Comparison of ENCODE assay signal across 2 cellular contexts in the genomic region with DNA sequence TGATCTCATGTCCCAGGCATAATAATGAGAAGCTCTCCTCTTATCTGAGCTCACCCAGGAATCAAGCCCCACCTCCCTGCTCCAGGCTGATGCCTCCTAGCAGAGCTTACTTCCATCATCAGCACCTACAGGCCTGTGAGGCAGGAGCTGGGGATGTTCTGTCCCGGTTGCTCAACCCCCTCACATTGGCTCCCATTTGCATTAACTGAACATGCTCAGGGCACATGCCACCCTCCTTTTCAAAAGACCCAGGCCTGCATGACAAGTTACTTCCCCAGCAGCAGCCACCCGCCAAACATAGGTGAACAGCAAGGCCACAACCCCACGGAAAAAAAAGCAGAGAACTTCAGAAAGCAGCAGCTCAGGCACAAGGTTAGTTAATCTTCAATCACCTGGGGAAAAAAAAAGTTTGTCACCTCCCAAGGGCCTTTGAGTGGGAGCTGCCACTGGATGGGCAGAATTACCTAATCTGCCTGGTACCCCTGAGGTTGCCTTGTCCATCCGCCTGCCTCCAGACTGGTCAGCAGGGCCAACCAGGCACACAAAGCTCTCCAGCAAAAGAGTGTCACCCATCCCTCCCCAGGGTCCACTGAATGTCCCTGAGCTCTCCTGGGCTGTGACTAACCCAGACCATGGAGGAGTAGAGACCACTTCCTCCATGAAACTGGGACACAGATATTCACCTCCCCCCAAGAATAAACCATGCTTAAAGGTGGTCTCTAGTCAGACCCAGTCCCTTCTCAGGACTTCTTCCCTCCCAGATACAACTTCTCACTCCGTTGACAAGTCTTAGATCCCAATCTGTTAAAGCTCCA.
TF ChIP-seq lines count a peak whose summit lies in the region.

No MANE protein-coding gene starts in this region.

TF ChIP-seq in HEK293, 187 proteins besides CTCF, POLR2A, EP300 and RAD21:
- TF ChIP-seq, protein P1, sequence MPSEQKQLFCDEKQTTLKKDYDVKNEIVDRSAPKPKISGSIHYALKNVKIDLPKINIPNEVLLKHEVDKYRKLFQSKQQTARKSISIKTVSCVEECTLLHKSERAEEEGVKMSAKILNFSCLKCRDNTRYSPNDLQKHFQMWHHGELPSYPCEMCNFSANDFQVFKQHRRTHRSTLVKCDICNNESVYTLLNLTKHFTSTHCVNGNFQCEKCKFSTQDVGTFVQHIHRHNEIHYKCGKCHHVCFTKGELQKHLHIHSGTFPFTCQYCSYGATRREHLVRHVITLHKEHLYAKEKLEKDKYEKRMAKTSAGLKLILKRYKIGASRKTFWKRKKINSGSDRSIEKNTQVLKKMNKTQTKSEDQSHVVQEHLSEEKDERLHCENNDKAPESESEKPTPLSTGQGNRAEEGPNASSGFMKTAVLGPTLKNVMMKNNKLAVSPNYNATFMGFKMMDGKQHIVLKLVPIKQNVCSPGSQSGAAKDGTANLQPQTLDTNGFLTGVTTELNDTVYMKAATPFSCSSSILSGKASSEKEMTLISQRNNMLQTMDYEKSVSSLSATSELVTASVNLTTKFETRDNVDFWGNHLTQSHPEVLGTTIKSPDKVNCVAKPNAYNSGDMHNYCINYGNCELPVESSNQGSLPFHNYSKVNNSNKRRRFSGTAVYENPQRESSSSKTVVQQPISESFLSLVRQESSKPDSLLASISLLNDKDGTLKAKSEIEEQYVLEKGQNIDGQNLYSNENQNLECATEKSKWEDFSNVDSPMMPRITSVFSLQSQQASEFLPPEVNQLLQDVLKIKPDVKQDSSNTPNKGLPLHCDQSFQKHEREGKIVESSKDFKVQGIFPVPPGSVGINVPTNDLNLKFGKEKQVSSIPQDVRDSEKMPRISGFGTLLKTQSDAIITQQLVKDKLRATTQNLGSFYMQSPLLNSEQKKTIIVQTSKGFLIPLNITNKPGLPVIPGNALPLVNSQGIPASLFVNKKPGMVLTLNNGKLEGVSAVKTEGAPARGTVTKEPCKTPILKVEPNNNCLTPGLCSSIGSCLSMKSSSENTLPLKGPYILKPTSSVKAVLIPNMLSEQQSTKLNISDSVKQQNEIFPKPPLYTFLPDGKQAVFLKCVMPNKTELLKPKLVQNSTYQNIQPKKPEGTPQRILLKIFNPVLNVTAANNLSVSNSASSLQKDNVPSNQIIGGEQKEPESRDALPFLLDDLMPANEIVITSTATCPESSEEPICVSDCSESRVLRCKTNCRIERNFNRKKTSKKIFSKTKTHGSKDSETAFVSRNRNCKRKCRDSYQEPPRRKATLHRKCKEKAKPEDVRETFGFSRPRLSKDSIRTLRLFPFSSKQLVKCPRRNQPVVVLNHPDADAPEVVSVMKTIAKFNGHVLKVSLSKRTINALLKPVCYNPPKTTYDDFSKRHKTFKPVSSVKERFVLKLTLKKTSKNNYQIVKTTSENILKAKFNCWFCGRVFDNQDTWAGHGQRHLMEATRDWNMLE (tag by site-specific recombination; conservative IDR thresholded peaks at IDR 0.05; ENCODE audit: low read depth): no peak
- TF ChIP-seq ZNF623 (tag by site-specific recombination; IDR thresholded peaks at IDR 0.05) (no peak), ZNF23 (tag by site-specific recombination; IDR thresholded peaks at IDR 0.05; ENCODE audit: borderline replicate concordance) (no peak), ZNF664 (tag by site-specific recombination; IDR thresholded peaks at IDR 0.05) (no peak), ZNF24 (tag by site-specific recombination; IDR thresholded peaks at IDR 0.05) (no peak), ZBTB17 (tag by site-specific recombination; IDR thresholded peaks at IDR 0.05) (peak; percentile 64)
- TF ChIP-seq, protein P2, sequence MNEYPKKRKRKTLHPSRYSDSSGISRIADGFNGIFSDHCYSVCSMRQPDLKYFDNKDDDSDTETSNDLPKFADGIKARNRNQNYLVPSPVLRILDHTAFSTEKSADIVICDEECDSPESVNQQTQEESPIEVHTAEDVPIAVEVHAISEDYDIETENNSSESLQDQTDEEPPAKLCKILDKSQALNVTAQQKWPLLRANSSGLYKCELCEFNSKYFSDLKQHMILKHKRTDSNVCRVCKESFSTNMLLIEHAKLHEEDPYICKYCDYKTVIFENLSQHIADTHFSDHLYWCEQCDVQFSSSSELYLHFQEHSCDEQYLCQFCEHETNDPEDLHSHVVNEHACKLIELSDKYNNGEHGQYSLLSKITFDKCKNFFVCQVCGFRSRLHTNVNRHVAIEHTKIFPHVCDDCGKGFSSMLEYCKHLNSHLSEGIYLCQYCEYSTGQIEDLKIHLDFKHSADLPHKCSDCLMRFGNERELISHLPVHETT (tag by site-specific recombination; IDR thresholded peaks at IDR 0.05): no peak
- TF ChIP-seq, protein P3, sequence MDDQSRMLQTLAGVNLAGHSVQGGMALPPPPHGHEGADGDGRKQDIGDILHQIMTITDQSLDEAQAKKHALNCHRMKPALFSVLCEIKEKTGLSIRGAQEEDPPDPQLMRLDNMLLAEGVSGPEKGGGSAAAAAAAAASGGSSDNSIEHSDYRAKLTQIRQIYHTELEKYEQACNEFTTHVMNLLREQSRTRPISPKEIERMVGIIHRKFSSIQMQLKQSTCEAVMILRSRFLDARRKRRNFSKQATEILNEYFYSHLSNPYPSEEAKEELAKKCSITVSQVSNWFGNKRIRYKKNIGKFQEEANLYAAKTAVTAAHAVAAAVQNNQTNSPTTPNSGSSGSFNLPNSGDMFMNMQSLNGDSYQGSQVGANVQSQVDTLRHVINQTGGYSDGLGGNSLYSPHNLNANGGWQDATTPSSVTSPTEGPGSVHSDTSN (CRISPR knock-in tag; IDR thresholded peaks at IDR 0.05): no peak
TF ChIP-seq in HEK293: peak in this region for 1.

TF ChIP-seq in GM12878, 131 proteins besides CTCF, POLR2A, EP300 and RAD21 (continued from another document):
- TF ChIP-seq, protein P4, sequence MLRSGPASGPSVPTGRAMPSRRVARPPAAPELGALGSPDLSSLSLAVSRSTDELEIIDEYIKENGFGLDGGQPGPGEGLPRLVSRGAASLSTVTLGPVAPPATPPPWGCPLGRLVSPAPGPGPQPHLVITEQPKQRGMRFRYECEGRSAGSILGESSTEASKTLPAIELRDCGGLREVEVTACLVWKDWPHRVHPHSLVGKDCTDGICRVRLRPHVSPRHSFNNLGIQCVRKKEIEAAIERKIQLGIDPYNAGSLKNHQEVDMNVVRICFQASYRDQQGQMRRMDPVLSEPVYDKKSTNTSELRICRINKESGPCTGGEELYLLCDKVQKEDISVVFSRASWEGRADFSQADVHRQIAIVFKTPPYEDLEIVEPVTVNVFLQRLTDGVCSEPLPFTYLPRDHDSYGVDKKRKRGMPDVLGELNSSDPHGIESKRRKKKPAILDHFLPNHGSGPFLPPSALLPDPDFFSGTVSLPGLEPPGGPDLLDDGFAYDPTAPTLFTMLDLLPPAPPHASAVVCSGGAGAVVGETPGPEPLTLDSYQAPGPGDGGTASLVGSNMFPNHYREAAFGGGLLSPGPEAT (IDR thresholded peaks at IDR 0.05; ENCODE audit: low read depth): peak; percentile 32; the same call in 1 of the 2 replicates
- TF ChIP-seq, protein P5, sequence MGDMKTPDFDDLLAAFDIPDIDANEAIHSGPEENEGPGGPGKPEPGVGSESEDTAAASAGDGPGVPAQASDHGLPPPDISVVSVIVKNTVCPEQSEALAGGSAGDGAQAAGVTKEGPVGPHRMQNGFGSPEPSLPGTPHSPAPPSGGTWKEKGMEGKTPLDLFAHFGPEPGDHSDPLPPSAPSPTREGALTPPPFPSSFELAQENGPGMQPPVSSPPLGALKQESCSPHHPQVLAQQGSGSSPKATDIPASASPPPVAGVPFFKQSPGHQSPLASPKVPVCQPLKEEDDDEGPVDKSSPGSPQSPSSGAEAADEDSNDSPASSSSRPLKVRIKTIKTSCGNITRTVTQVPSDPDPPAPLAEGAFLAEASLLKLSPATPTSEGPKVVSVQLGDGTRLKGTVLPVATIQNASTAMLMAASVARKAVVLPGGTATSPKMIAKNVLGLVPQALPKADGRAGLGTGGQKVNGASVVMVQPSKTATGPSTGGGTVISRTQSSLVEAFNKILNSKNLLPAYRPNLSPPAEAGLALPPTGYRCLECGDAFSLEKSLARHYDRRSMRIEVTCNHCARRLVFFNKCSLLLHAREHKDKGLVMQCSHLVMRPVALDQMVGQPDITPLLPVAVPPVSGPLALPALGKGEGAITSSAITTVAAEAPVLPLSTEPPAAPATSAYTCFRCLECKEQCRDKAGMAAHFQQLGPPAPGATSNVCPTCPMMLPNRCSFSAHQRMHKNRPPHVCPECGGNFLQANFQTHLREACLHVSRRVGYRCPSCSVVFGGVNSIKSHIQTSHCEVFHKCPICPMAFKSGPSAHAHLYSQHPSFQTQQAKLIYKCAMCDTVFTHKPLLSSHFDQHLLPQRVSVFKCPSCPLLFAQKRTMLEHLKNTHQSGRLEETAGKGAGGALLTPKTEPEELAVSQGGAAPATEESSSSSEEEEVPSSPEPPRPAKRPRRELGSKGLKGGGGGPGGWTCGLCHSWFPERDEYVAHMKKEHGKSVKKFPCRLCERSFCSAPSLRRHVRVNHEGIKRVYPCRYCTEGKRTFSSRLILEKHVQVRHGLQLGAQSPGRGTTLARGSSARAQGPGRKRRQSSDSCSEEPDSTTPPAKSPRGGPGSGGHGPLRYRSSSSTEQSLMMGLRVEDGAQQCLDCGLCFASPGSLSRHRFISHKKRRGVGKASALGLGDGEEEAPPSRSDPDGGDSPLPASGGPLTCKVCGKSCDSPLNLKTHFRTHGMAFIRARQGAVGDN (IDR thresholded peaks at IDR 0.05): peak; percentile 92
- TF ChIP-seq, protein P6, sequence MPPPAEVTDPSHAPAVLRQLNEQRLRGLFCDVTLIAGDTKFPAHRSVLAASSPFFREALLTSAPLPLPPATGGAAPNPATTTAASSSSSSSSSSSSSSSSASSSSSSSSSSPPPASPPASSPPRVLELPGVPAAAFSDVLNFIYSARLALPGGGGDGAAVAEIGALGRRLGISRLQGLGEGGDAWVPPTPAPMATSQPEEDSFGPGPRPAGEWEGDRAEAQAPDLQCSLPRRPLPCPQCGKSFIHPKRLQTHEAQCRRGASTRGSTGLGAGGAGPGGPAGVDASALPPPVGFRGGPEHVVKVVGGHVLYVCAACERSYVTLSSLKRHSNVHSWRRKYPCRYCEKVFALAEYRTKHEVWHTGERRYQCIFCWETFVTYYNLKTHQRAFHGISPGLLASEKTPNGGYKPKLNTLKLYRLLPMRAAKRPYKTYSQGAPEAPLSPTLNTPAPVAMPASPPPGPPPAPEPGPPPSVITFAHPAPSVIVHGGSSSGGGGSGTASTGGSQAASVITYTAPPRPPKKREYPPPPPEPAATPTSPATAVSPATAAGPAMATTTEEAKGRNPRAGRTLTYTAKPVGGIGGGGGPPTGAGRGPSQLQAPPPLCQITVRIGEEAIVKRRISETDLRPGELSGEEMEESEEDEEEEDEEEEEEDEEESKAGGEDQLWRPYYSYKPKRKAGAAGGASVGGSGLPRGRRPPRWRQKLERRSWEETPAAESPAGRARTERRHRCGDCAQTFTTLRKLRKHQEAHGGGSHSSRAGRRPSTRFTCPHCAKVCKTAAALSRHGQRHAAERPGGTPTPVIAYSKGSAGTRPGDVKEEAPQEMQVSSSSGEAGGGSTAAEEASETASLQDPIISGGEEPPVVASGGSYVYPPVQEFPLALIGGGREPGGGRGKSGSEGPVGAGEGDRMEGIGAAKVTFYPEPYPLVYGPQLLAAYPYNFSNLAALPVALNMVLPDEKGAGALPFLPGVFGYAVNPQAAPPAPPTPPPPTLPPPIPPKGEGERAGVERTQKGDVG (CRISPR knock-in tag; IDR thresholded peaks at IDR 0.05): no peak
- 0 out of 2 replicates have a peak, but pooled peaks have one; percentile 28 for TF ChIP-seq IRF4 (IDR thresholded peaks at IDR 0.05; ENCODE audit: low read depth, low read length)
- TF ChIP-seq IKZF1 (conservative IDR thresholded peaks at IDR 0.05): peak; percentile 65
- TF ChIP-seq MEF2B (IDR thresholded peaks at IDR 0.05; ENCODE audit: partially characterized antibody, poor library complexity, severe bottlenecking): peak; percentile 59
- peak; percentile 77; the same call in 1 of the 2 replicates for TF ChIP-seq ZNF384 (IDR thresholded peaks at IDR 0.05; ENCODE audit: borderline replicate concordance, low read depth, low read length)
- peak; percentile 26; the same call in 1 of the 2 replicates for TF ChIP-seq SPI1 (IDR thresholded peaks at IDR 0.05; ENCODE audit: borderline replicate concordance, insufficient read depth, low read depth, low read length)
- peak; percentile 61; the same call in 1 of the 2 replicates for TF ChIP-seq DPF2 (IDR thresholded peaks at IDR 0.05)
